Comparison of ENCODE assay signal across 13 cellular contexts in genomic region chr17:17114592-17115225, GRCh38.
DNase-seq lines count a peak whose midpoint lies in the region; TF ChIP-seq lines count a peak whose summit lies in the region.
"Had no signal": no experiment of that assay in that cellular context is flagged by ENCODE, and none has a peak within 500 bp of the region (broad histone marks: within the 10 kb centered on the region; RNA-seq: fewer than 3 reads in every experiment).

No MANE protein-coding gene starts in this region.

- H3K36me3 ChIP-seq in breast epithelium: no peaks in the 10 kb centered on the region
- no peaks in the 10 kb centered on the region for H3K36me3 ChIP-seq in mammary epithelial cell (ENCODE audit: insufficient read depth, low read length)
- no peaks in the 10 kb centered on the region for H3K36me3 ChIP-seq in sigmoid colon
- H3K36me3 ChIP-seq: left lung had no signal

- H3K4me2 ChIP-seq in mammary epithelial cell (ENCODE audit: insufficient read depth, low read depth, low read length): no peak overlapping the region

- TF ChIP-seq CTCF in breast epithelium (IDR thresholded peaks at IDR 0.05): no peak
- TF ChIP-seq CTCF in mammary epithelial cell (conservative IDR thresholded peaks at IDR 0.05 in 1 of 2, IDR thresholded peaks at IDR 0.05 in 1 of 2; ENCODE audit: extremely low read depth in 1 of 2, insufficient read depth in 1 of 2, low read depth in 1 of 2, low read length in 2 of 2): no peak
- TF ChIP-seq CTCF in sigmoid colon (IDR thresholded peaks at IDR 0.05): no peak

- H3K9me3 ChIP-seq in breast epithelium (no peaks in the 10 kb centered on the region), mammary epithelial cell (replicated peaks; ENCODE audit: insufficient read depth, low read length) (no peaks in the 10 kb centered on the region), sigmoid colon (no peaks in the 10 kb centered on the region)
- H3K9me3 ChIP-seq: left lung had no signal

- intact Hi-C loops in breast epithelium (cut with DNase I; ENCODE audit: low total_unique reads): no loop called here
- intact Hi-C loops in mammary epithelial cell (cut with micrococcal nuclease): no loop called here
- intact Hi-C loops in activated T-helper 2 cell treated with anti-CD3 and anti-CD28 coated beads, Interferon-gamma antibody, Interleukin-2, Interleukin-4, amounts not matched to agents 10 μg/mL and 5 μg/mL and 100 μg/mL, durations not matched to agents 14 hours and 24 hours and 36 hours (cut with micrococcal nuclease): loop anchor here (5.0 kb wide), 1 partner anchor 72 kb away; the partner anchor contains the start of gene MPRIP
- intact Hi-C loops in sigmoid colon (cut with DNase I): loop anchor here (5.0 kb wide), 1 partner anchor 67 kb away; no protein-coding TSS in a partner anchor

- dilution Hi-C loops in mammary epithelial cell (cut with HindIII; ENCODE audit: low sequenced_read_pairs): no loop called here

- in situ Hi-C loops in mammary epithelial cell (cut with MboI; ENCODE audit: low sequenced_read_pairs in 2 of 2): no loop called here

- no peaks in the 10 kb centered on the region for H3K36me3 Mint-ChIP-seq in activated T-helper 2 cell treated with anti-CD3 and anti-CD28 coated beads, Interferon-gamma antibody, Interleukin-2, Interleukin-4, amounts not matched to agents 10 μg/mL and 5 μg/mL and 100 μg/mL, durations not matched to agents 14 hours and 24 hours and 36 hours (ENCODE audit: low read depth)

- peak overlapping the region; percentile 48 for H3K27ac Mint-ChIP-seq in activated T-helper 2 cell treated with anti-CD3 and anti-CD28 coated beads, Interferon-gamma antibody, Interleukin-2, Interleukin-4, amounts not matched to agents 10 μg/mL and 5 μg/mL and 100 μg/mL, durations not matched to agents 14 hours and 24 hours and 36 hours

- no peaks in the 10 kb centered on the region for H3K9me3 Mint-ChIP-seq in activated T-helper 2 cell treated with anti-CD3 and anti-CD28 coated beads, Interferon-gamma antibody, Interleukin-2, Interleukin-4, amounts not matched to agents 10 μg/mL and 5 μg/mL and 100 μg/mL, durations not matched to agents 14 hours and 24 hours and 36 hours
- H3K9me3 Mint-ChIP-seq: HFFc6 had no signal

- H2AFZ ChIP-seq in mammary epithelial cell (ENCODE audit: low read depth, low read length): no peak overlapping the region
- H2AFZ ChIP-seq: parathyroid adenoma had no signal

- CTCF ChIA-PET in mammary epithelial cell (lab: Charles Lee; ENCODE audit: low non-redundant PET): no interaction called here

- BruUV-seq in mammary epithelial cell (replicated peaks; lab: Mats Ljungman, UMichigan): no TSS peak

- DNase-seq in breast epithelium (ENCODE audit: low spot score in 2 of 2): no peak
- no peak for DNase-seq in mammary epithelial cell
- no peak for DNase-seq in activated T-helper 2 cell treated with anti-CD3 and anti-CD28 coated beads, Interferon-gamma antibody, Interleukin-2, Interleukin-4, amounts not matched to agents 10 μg/mL and 5 μg/mL and 100 μg/mL, durations not matched to agents 14 hours and 24 hours and 36 hours (ENCODE audit: low spot score)
- DNase-seq in left kidney (ENCODE audit: low read depth, low spot score): peak; percentile 33
- peak in 11 of 49 donors; percentile 12 to 61 (median 30) for DNase-seq in substantia nigra (lab: John Stamatoyannopoulos, UW)
- no peak for DNase-seq in NCI-H1092 treated with DMSO at 0.1 percent for 48 hours (lab: John Stamatoyannopoulos, UW)
- DNase-seq in sigmoid colon: no peak
- no peak for DNase-seq in NCI-H1694 treated with DMSO at 0.1 percent for 48 hours (lab: John Stamatoyannopoulos, UW)
- DNase-seq: HFFc6, NCI-H446, SHP77 treated with DMSO at 0.1 percent for 48 hours had no signal

- H3K4me1 ChIP-seq in breast epithelium (peaks cover 11 to 29% of the 10 kb centered on the region in 2 donors), mammary epithelial cell (ENCODE audit: insufficient read depth, low read length) (peaks cover 42% of the 10 kb centered on the region), sigmoid colon (peaks cover 0 to 59% (median 44%) of the 10 kb centered on the region in 4 donors)

- no peaks in the 10 kb centered on the region for H3K27me3 Mint-ChIP-seq in activated T-helper 2 cell treated with anti-CD3 and anti-CD28 coated beads, Interferon-gamma antibody, Interleukin-2, Interleukin-4, amounts not matched to agents 10 μg/mL and 5 μg/mL and 100 μg/mL, durations not matched to agents 14 hours and 24 hours and 36 hours (ENCODE audit: low read depth)

- peaks cover 98% of the 10 kb centered on the region for H3K79me2 ChIP-seq in mammary epithelial cell (ENCODE audit: insufficient read depth, low read length)

- TF ChIP-seq POLR2A in breast epithelium (IDR thresholded peaks at IDR 0.05) (no peak), sigmoid colon (IDR thresholded peaks at IDR 0.05) (no peak)

- no peaks in the 10 kb centered on the region for H4K20me1 ChIP-seq in mammary epithelial cell (ENCODE audit: insufficient read depth, low read length)

- no peak for TF ChIP-seq EP300 in sigmoid colon (IDR thresholded peaks at IDR 0.05)

- WGBS in mammary epithelial cell (ENCODE audit: low coverage, missing lambda C conversion rate): 30% methylated on average over 6 of the region's 12 CpGs
- 59 to 64% methylated on average over 12 of the region's 12 CpGs for WGBS in sigmoid colon, 2 donors

- no peak overlapping the region for H3K4me3 ChIP-seq in breast epithelium
- no peak overlapping the region for H3K4me3 ChIP-seq in mammary epithelial cell (replicated peaks in 1 of 3; ENCODE audit: insufficient read depth in 1 of 3, low read depth in 2 of 3, low read length in 3 of 3)
- H3K4me3 ChIP-seq in sigmoid colon: no peak overlapping the region
- H3K4me3 ChIP-seq: left lung had no signal

- peaks cover 48% of the 10 kb centered on the region for H3K4me1 Mint-ChIP-seq in activated T-helper 2 cell treated with anti-CD3 and anti-CD28 coated beads, Interferon-gamma antibody, Interleukin-2, Interleukin-4, amounts not matched to agents 10 μg/mL and 5 μg/mL and 100 μg/mL, durations not matched to agents 14 hours and 24 hours and 36 hours (ENCODE audit: low read depth)

- no peaks in the 10 kb centered on the region for H3K27me3 ChIP-seq in breast epithelium
- no peaks in the 10 kb centered on the region for H3K27me3 ChIP-seq in mammary epithelial cell (ENCODE audit: insufficient read depth, low read length)
- H3K27me3 ChIP-seq in sigmoid colon: no peaks in the 10 kb centered on the region
- H3K27me3 ChIP-seq: left lung had no signal

- no peak overlapping the region for H3K9ac ChIP-seq in mammary epithelial cell (ENCODE audit: insufficient read depth, low read length)
- H3K9ac ChIP-seq: parathyroid adenoma had no signal

- H3K4me3 Mint-ChIP-seq in activated T-helper 2 cell treated with anti-CD3 and anti-CD28 coated beads, Interferon-gamma antibody, Interleukin-2, Interleukin-4, amounts not matched to agents 10 μg/mL and 5 μg/mL and 100 μg/mL, durations not matched to agents 14 hours and 24 hours and 36 hours (ENCODE audit: low read depth): no peak overlapping the region
- H3K4me3 Mint-ChIP-seq: HFFc6 had no signal

- H3K27ac ChIP-seq in breast epithelium (peak overlapping the region; percentile 58 to 68), mammary epithelial cell (ENCODE audit: insufficient read depth, low read depth, low read length) (no peak overlapping the region), substantia nigra (ENCODE audit: low read depth, low read length, poor library complexity, severe bottlenecking) (peak overlapping the region; percentile 46), sigmoid colon (no peak overlapping the region)
- H3K27ac ChIP-seq: left lung, parathyroid adenoma had no signal

Comparison
In these comparisons a context has a peak if more than half of its experiments do, and no peak if none do; other contexts are left out.
1. H3K27ac ChIP-seq: peak in breast epithelium (2 of 2) and substantia nigra (single experiment); none in mammary epithelial cell (single experiment) and sigmoid colon (0 of 4).
2. intact Hi-C loops: an anchor here in activated T-helper 2 cell treated with anti-CD3 and anti-CD28 coated beads, Interferon-gamma antibody, Interleukin-2, Interleukin-4, amounts not matched to agents 10 μg/mL and 5 μg/mL and 100 μg/mL, durations not matched to agents 14 hours and 24 hours and 36 hours (5.0 kb wide) and sigmoid colon (5.0 kb wide); none called in breast epithelium and mammary epithelial cell.